16 cellular contexts compared by ENCODE assay signal in genomic region chr11:985848-986247, GRCh38. TPM values are rescaled to one million over a fixed set of nuclear protein-coding genes. Genes with fewer than 3 reads are reported as not detected.
DNase-seq lines count a peak whose midpoint lies in the region; ATAC-seq and TF ChIP-seq lines count a peak whose summit lies in the region.
"Had no signal": no experiment of that assay in that cellular context is flagged by ENCODE, and none has a peak within 500 bp of the region (broad histone marks: within the 10 kb centered on the region; RNA-seq: fewer than 3 reads in every experiment).

No MANE protein-coding gene starts in this region.

- no peak overlapping the region for H3K4ac ChIP-seq in trophoblast cell (ENCODE audit: low read depth, low read length)

- no peaks in the 10 kb centered on the region for H3K9me3 ChIP-seq in trophoblast cell (ENCODE audit: insufficient read depth, low read depth, low read length)
- H3K9me3 ChIP-seq: A549, BLaER1 had no signal

- no peak overlapping the region for H4K8ac ChIP-seq in trophoblast cell (ENCODE audit: low read depth, low read length)

- peaks cover 8 to 13% of the 10 kb centered on the region in 2 experiments for H3K4me1 ChIP-seq in trophoblast cell (ENCODE audit: control insufficient read depth in 1 of 2, insufficient read depth in 2 of 2, low read length in 2 of 2)
- H3K4me1 ChIP-seq: A549 had no signal

- no peak for ATAC-seq in central memory CD8-positive, alpha-beta T cell (replicated peaks; ENCODE audit: extremely low read depth, poor library complexity, severe bottlenecking)
- ATAC-seq in GM19463 (IDR thresholded peaks at IDR 0.05; ENCODE audit: unreplicated experiment): no peak
- no peak for ATAC-seq in HG02763 (IDR thresholded peaks at IDR 0.05; ENCODE audit: unreplicated experiment)
- ATAC-seq: A549; CD8-positive, alpha-beta T cell had no signal

- H3K79me1 ChIP-seq in trophoblast cell (ENCODE audit: low read length): peaks cover 5% of the 10 kb centered on the region

- H3K4me2 ChIP-seq in trophoblast cell (ENCODE audit: low read length): no peak overlapping the region
- H3K4me2 ChIP-seq: A549, BLaER1, KMS-11 had no signal

- H2BK120ac ChIP-seq in trophoblast cell (ENCODE audit: insufficient read depth, low read length, poor library complexity): peak overlapping the region; percentile 29

- H3K36me3 ChIP-seq in trophoblast cell (ENCODE audit: control insufficient read depth in 1 of 2, insufficient read depth in 2 of 2, low read length in 2 of 2): peaks cover 67 to 73% of the 10 kb centered on the region in 2 experiments

- H3K4me3 Mint-ChIP-seq in central memory CD8-positive, alpha-beta T cell: no peak overlapping the region
- H3K4me3 Mint-ChIP-seq: CD8-positive, alpha-beta T cell; H9 had no signal

- WGBS in trophoblast cell (ENCODE audit: extremely low coverage, insufficient coverage, insufficient read length): no CpG with 5 or more reads among the region's 20 CpGs

- peak overlapping the region; percentile 10 for H4K91ac ChIP-seq in trophoblast cell (ENCODE audit: low read depth, low read length)

- H3K4me3 ChIP-seq in LNCaP clone FGC (ENCODE audit: low read depth, low read length) (peak overlapping the region; percentile 42), trophoblast cell (ENCODE audit: low read depth, low read length) (no peak overlapping the region)
- H3K4me3 ChIP-seq: A549, BLaER1 had no signal

- H3K27ac ChIP-seq in C4-2B: peak overlapping the region; percentile 85
- H3K27ac ChIP-seq in trophoblast cell (ENCODE audit: low read depth, low read length): no peak overlapping the region
- H3K27ac ChIP-seq: A549, BLaER1, KMS-11 had no signal

- no peaks in the 10 kb centered on the region for H3K27me3 Mint-ChIP-seq in central memory CD8-positive, alpha-beta T cell

- H3K27ac Mint-ChIP-seq in central memory CD8-positive, alpha-beta T cell (ENCODE audit: low read depth): peak overlapping the region; percentile 55
- H3K27ac Mint-ChIP-seq: CD8-positive, alpha-beta T cell; H9 had no signal

- no peaks in the 10 kb centered on the region for H3K27me3 ChIP-seq in trophoblast cell (ENCODE audit: insufficient read depth, low read length)
- H3K27me3 ChIP-seq: BLaER1 had no signal

- H3K9ac ChIP-seq in trophoblast cell (ENCODE audit: low read length): no peak overlapping the region
- H3K9ac ChIP-seq: BLaER1, KMS-11 had no signal

- no peaks in the 10 kb centered on the region for H3K9me3 Mint-ChIP-seq in central memory CD8-positive, alpha-beta T cell
- H3K9me3 Mint-ChIP-seq: CD8-positive, alpha-beta T cell; H9 had no signal

- peak overlapping the region; percentile 52 for H3K18ac ChIP-seq in trophoblast cell (ENCODE audit: low read length)

- no peak for DNase-seq in LNCaP clone FGC (ENCODE audit: low read depth)
- DNase-seq in central memory CD8-positive, alpha-beta T cell (ENCODE audit: low spot score in 2 of 2): no peak
- no peak for DNase-seq in trophoblast cell
- DNase-seq in KG1 (lab: John Stamatoyannopoulos, UW): no peak
- DNase-seq: CD8-positive, alpha-beta T cell; COR-L47; DMS79 treated with DMSO at 0.1 percent for 48 hours; GF-D8; H9 had no signal

- H3K79me2 ChIP-seq in trophoblast cell (ENCODE audit: control insufficient read depth, insufficient read depth, low read length, poor library complexity): no peaks in the 10 kb centered on the region

- H3K4me1 Mint-ChIP-seq in central memory CD8-positive, alpha-beta T cell: peaks cover under 1% of the 10 kb centered on the region
- H3K4me1 Mint-ChIP-seq: H9 had no signal

- no peak overlapping the region for H3K23ac ChIP-seq in trophoblast cell (ENCODE audit: low read length)

- H2BK5ac ChIP-seq in trophoblast cell (ENCODE audit: low read depth, low read length, poor library complexity): no peak overlapping the region

- peak overlapping the region; percentile 18 for H2AFZ ChIP-seq in trophoblast cell (ENCODE audit: insufficient read depth, low read length, poor library complexity)

- peaks cover 35% of the 10 kb centered on the region for H3K36me3 Mint-ChIP-seq in central memory CD8-positive, alpha-beta T cell (ENCODE audit: insufficient read depth)

- no peak overlapping the region for H2BK12ac ChIP-seq in trophoblast cell (ENCODE audit: low read length)

- H4K12ac ChIP-seq in trophoblast cell (ENCODE audit: low read depth, low read length): peak overlapping the region; percentile 73

- peak overlapping the region; percentile 17 for H3K14ac ChIP-seq in trophoblast cell (ENCODE audit: low read length)

- peak overlapping the region; percentile 85 for H2AK5ac ChIP-seq in trophoblast cell (ENCODE audit: low read length)

- TF ChIP-seq CTCF in C4-2B (conservative IDR thresholded peaks at IDR 0.05) (no peak), LNCaP clone FGC (IDR thresholded peaks at IDR 0.05; ENCODE audit: control insufficient read depth, extremely low read depth, insufficient read depth) (no peak)

RNA-seq across cellular contexts. Expression of gene MUC6, which starts 50.7 kb away (rescaled TPM):
- polyA plus RNA-seq in trophoblast cell (2013): 0.01 and 0.04 TPM in 2 replicates
- polyA plus RNA-seq: A549, H1 had no signal
